13 cellular contexts compared by ENCODE assay signal in the genomic region with DNA sequence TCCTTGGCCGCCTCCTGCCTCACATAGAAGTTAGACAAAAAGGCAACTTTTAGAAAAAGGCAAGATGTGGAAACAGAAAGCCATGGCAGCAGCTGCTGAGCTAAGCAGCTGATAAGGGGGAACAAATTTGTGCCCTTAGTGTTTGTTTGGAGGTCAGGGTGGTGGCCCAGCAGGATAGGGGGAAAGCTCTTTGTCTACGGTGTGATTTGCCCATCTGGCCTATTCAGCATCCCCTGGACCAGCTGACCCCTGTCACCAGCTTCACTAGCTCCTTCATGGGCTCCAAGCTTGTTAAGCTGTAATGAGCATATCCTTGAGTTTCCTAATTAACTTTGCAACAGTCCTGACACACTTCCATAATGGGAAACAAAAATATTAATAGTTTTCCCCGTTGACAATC.
"Had no signal": no experiment of that assay in that cellular context is flagged by ENCODE, and none has a peak within 500 bp of the region (broad histone marks: within the 10 kb centered on the region; RNA-seq: fewer than 3 reads in every experiment).

No MANE protein-coding gene starts in this region.

- H3K9me3 ChIP-seq: colonic mucosa had no signal

- ATAC-seq: activated CD8-positive, alpha-beta T cell treated with anti-CD3 and anti-CD28 coated beads, Interleukin-2, amount 10 ng/mL, durations not matched to agents 7 days and 5 days; left lobe of liver; stimulated activated effector memory CD8-positive, alpha-beta T cell treated with anti-CD3 and anti-CD28 coated beads, Interleukin-12 subunit alpha, Interleukin-12 subunit beta, amount 100 ng/mL, for 72 hours had no signal

- H3K36me3 Mint-ChIP-seq: stimulated activated effector memory CD8-positive, alpha-beta T cell treated with anti-CD3 and anti-CD28 coated beads, Interleukin-12 subunit alpha, Interleukin-12 subunit beta, amount 100 ng/mL, for 72 hours had no signal

- DNase-seq: activated CD4-positive, alpha-beta T cell treated with anti-CD3 and anti-CD28 coated beads for 48 hours; activated CD8-positive, alpha-beta T cell treated with anti-CD3 and anti-CD28 coated beads, Interleukin-2, amount 10 ng/mL, durations not matched to agents 7 days and 5 days; activated naive CD4-positive, alpha-beta T cell; aorta; colonic mucosa; head of caudate nucleus; small intestine; T-helper 1 cell; trophoblast cell had no signal

- H3K27me3 ChIP-seq: colonic mucosa had no signal

- H3K4me1 Mint-ChIP-seq: stimulated activated effector memory CD8-positive, alpha-beta T cell treated with anti-CD3 and anti-CD28 coated beads, Interleukin-12 subunit alpha, Interleukin-12 subunit beta, amount 100 ng/mL, for 72 hours had no signal

- H3K27ac ChIP-seq: cardiac muscle cell, colonic mucosa had no signal

- H3K36me3 ChIP-seq: cardiac muscle cell, colonic mucosa had no signal

- H3K4me3 ChIP-seq: cardiac muscle cell, colonic mucosa had no signal

- H3K27ac Mint-ChIP-seq: activated CD8-positive, alpha-beta T cell treated with anti-CD3 and anti-CD28 coated beads, Interleukin-2, amount 10 ng/mL, durations not matched to agents 7 days and 5 days; activated T-helper 1 cell treated with anti-CD3 and anti-CD28 coated beads, Interleukin-12 subunit alpha, Interleukin-12 subunit beta, Interleukin-2, Interleukin-4 antibody, amounts not matched to agents 30 ng/mL and 10 ng/mL and 1 ng/mL, durations not matched to agents 14 hours and 24 hours and 36 hours; stimulated activated effector memory CD8-positive, alpha-beta T cell treated with anti-CD3 and anti-CD28 coated beads, Interleukin-12 subunit alpha, Interleukin-12 subunit beta, amount 100 ng/mL, for 72 hours had no signal

- H3K4me3 Mint-ChIP-seq: activated CD8-positive, alpha-beta T cell treated with anti-CD3 and anti-CD28 coated beads, Interleukin-2, amount 10 ng/mL, durations not matched to agents 7 days and 5 days; activated T-helper 1 cell treated with anti-CD3 and anti-CD28 coated beads, Interleukin-12 subunit alpha, Interleukin-12 subunit beta, Interleukin-2, Interleukin-4 antibody, amounts not matched to agents 30 ng/mL and 10 ng/mL and 1 ng/mL, durations not matched to agents 14 hours and 24 hours and 36 hours; stimulated activated effector memory CD8-positive, alpha-beta T cell treated with anti-CD3 and anti-CD28 coated beads, Interleukin-12 subunit alpha, Interleukin-12 subunit beta, amount 100 ng/mL, for 72 hours had no signal

- H3K9me3 Mint-ChIP-seq: activated T-helper 1 cell treated with anti-CD3 and anti-CD28 coated beads, Interleukin-12 subunit alpha, Interleukin-12 subunit beta, Interleukin-2, Interleukin-4 antibody, amounts not matched to agents 30 ng/mL and 10 ng/mL and 1 ng/mL, durations not matched to agents 14 hours and 24 hours and 36 hours; stimulated activated effector memory CD8-positive, alpha-beta T cell treated with anti-CD3 and anti-CD28 coated beads, Interleukin-12 subunit alpha, Interleukin-12 subunit beta, amount 100 ng/mL, for 72 hours had no signal
